In genomic region chr4:67549123-67549522, GRCh38 we compare ENCODE assay signal across 9 cellular contexts. TPM values are rescaled to one million over a fixed set of nuclear protein-coding genes. Genes with fewer than 3 reads are reported as not detected.
DNase-seq lines count a peak whose midpoint lies in the region; ATAC-seq and TF ChIP-seq lines count a peak whose summit lies in the region.
"Had no signal": no experiment of that assay in that cellular context is flagged by ENCODE, and none has a peak within 500 bp of the region (broad histone marks: within the 10 kb centered on the region; RNA-seq: fewer than 3 reads in every experiment).

No MANE protein-coding gene starts in this region.

- TF ChIP-seq POLR2A in vagina (IDR thresholded peaks at IDR 0.05), result no peak

- H3K27ac Mint-ChIP-seq in activated T-helper 2 cell treated with anti-CD3 and anti-CD28 coated beads, Interferon-gamma antibody, Interleukin-2, Interleukin-4, amounts not matched to agents 10 μg/mL and 5 μg/mL and 100 μg/mL, durations not matched to agents 14 hours and 24 hours and 36 hours, result no peak overlapping the region

- DNase-seq in AML-193 (lab: John Stamatoyannopoulos, UW) (peak; percentile 39 to 50), NCI-H748 (lab: John Stamatoyannopoulos, UW; ENCODE audit: unreplicated experiment) (peak; percentile 42), fibroblast of villous mesenchyme (ENCODE audit: low read depth) (peak; percentile 10), vagina (ENCODE audit: extremely low spot score in 2 of 2) (no peak)
- DNase-seq in activated effector memory CD4-positive, alpha-beta T cell treated with Interleukin-2 at 50 U/mL for 16 hours, result no peak
- DNase-seq in activated T-helper 2 cell treated with anti-CD3 and anti-CD28 coated beads, Interferon-gamma antibody, Interleukin-2, Interleukin-4, amounts not matched to agents 10 μg/mL and 5 μg/mL and 100 μg/mL, durations not matched to agents 14 hours and 24 hours and 36 hours (ENCODE audit: low spot score), result no peak

- H3K4me3 Mint-ChIP-seq in activated T-helper 2 cell treated with anti-CD3 and anti-CD28 coated beads, Interferon-gamma antibody, Interleukin-2, Interleukin-4, amounts not matched to agents 10 μg/mL and 5 μg/mL and 100 μg/mL, durations not matched to agents 14 hours and 24 hours and 36 hours (ENCODE audit: low read depth), result no peak overlapping the region

- H3K4me3 ChIP-seq in fibroblast of villous mesenchyme (ENCODE audit: low read depth, low read length) (no peak overlapping the region), vagina (no peak overlapping the region)

- H3K36me3 ChIP-seq in vagina, result no peaks in the 10 kb centered on the region

- TF ChIP-seq CTCF in fibroblast of villous mesenchyme (IDR thresholded peaks at IDR 0.05; ENCODE audit: insufficient read depth, low read depth, low read length) (no peak), vagina (IDR thresholded peaks at IDR 0.05) (no peak)

- peaks cover 6% of the 10 kb centered on the region for H3K4me1 ChIP-seq in vagina

- intact Hi-C loops in vagina (cut with DNase I), result no loop called here
- intact Hi-C loops in activated T-helper 2 cell treated with anti-CD3 and anti-CD28 coated beads, Interferon-gamma antibody, Interleukin-2, Interleukin-4, amounts not matched to agents 10 μg/mL and 5 μg/mL and 100 μg/mL, durations not matched to agents 14 hours and 24 hours and 36 hours (cut with micrococcal nuclease), result loop anchor here (1.0 to 5.0 kb wide), 4 partner anchors 108 to 627 kb away; no protein-coding TSS in a partner anchor

- no peaks in the 10 kb centered on the region for H3K9me3 Mint-ChIP-seq in activated T-helper 2 cell treated with anti-CD3 and anti-CD28 coated beads, Interferon-gamma antibody, Interleukin-2, Interleukin-4, amounts not matched to agents 10 μg/mL and 5 μg/mL and 100 μg/mL, durations not matched to agents 14 hours and 24 hours and 36 hours

- no peaks in the 10 kb centered on the region for H3K9me3 ChIP-seq in vagina

- no peaks in the 10 kb centered on the region for H3K27me3 Mint-ChIP-seq in activated T-helper 2 cell treated with anti-CD3 and anti-CD28 coated beads, Interferon-gamma antibody, Interleukin-2, Interleukin-4, amounts not matched to agents 10 μg/mL and 5 μg/mL and 100 μg/mL, durations not matched to agents 14 hours and 24 hours and 36 hours (ENCODE audit: low read depth)

- H3K27me3 ChIP-seq in vagina, result no peaks in the 10 kb centered on the region

- peaks cover 29% of the 10 kb centered on the region for H3K4me1 Mint-ChIP-seq in activated T-helper 2 cell treated with anti-CD3 and anti-CD28 coated beads, Interferon-gamma antibody, Interleukin-2, Interleukin-4, amounts not matched to agents 10 μg/mL and 5 μg/mL and 100 μg/mL, durations not matched to agents 14 hours and 24 hours and 36 hours (ENCODE audit: low read depth)

- no peak overlapping the region for H3K27ac ChIP-seq in vagina
- H3K27ac ChIP-seq: HL-60 had no signal

- ATAC-seq in GM18511 (IDR thresholded peaks at IDR 0.05; ENCODE audit: unreplicated experiment), result peak; percentile 27
- peak; percentile 36 for ATAC-seq in HG03064 (IDR thresholded peaks at IDR 0.05; ENCODE audit: low read depth, unreplicated experiment)

- peaks cover 8% of the 10 kb centered on the region for H3K36me3 Mint-ChIP-seq in activated T-helper 2 cell treated with anti-CD3 and anti-CD28 coated beads, Interferon-gamma antibody, Interleukin-2, Interleukin-4, amounts not matched to agents 10 μg/mL and 5 μg/mL and 100 μg/mL, durations not matched to agents 14 hours and 24 hours and 36 hours (ENCODE audit: low read depth)

RNA-seq across cellular contexts. Expression of gene CENPC, which starts 3.8 kb away (rescaled TPM):
- total RNA-seq in fibroblast of villous mesenchyme (17.4 and 18.1 TPM in 2 replicates), vagina (24.6 TPM)
- total RNA-seq in activated T-helper 2 cell treated with anti-CD3 and anti-CD28 coated beads, Interferon-gamma antibody, Interleukin-2, Interleukin-4, amounts not matched to agents 10 μg/mL and 5 μg/mL and 100 μg/mL, durations not matched to agents 14 hours and 24 hours and 36 hours, result 31.6 and 32.0 TPM in 2 replicates

RNA-seq across cellular contexts. Expression of gene STAP1, which starts 9.4 kb away (rescaled TPM):
- total RNA-seq in fibroblast of villous mesenchyme, result not detected in 2 replicates
- not detected for total RNA-seq in vagina
- 18.8 and 18.9 TPM in 2 replicates for total RNA-seq in activated T-helper 2 cell treated with anti-CD3 and anti-CD28 coated beads, Interferon-gamma antibody, Interleukin-2, Interleukin-4, amounts not matched to agents 10 μg/mL and 5 μg/mL and 100 μg/mL, durations not matched to agents 14 hours and 24 hours and 36 hours

Comparison
In these comparisons a context has a peak if more than half of its experiments do, and no peak if none do; other contexts are left out.
1. DNase-seq: peak in AML-193 (2 of 2), NCI-H748 (single experiment) and fibroblast of villous mesenchyme (single experiment); none in activated effector memory CD4-positive, alpha-beta T cell treated with Interleukin-2 at 50 U/mL for 16 hours (single experiment), vagina (0 of 2) and activated T-helper 2 cell treated with anti-CD3 and anti-CD28 coated beads, Interferon-gamma antibody, Interleukin-2, Interleukin-4, amounts not matched to agents 10 μg/mL and 5 μg/mL and 100 μg/mL, durations not matched to agents 14 hours and 24 hours and 36 hours (single experiment).
2. RNA of gene STAP1, which starts 9.4 kb away (total RNA-seq): 18.8 to 18.9 TPM in activated T-helper 2 cell treated with anti-CD3 and anti-CD28 coated beads, Interferon-gamma antibody, Interleukin-2, Interleukin-4, amounts not matched to agents 10 μg/mL and 5 μg/mL and 100 μg/mL, durations not matched to agents 14 hours and 24 hours and 36 hours; not detected in fibroblast of villous mesenchyme and not detected in vagina (single experiment); every median in the first group is over 10 times any median in the second.